Comparison of ENCODE assay signal across 1 cellular context in genomic region chr5:16777432-16777831, GRCh38.
TF ChIP-seq lines count a peak whose summit lies in the region.

No MANE protein-coding gene starts in this region.

TF ChIP-seq in WTC11, 78 proteins besides CTCF, POLR2A, EP300 and RAD21 (continued from another document):
- no peak for TF ChIP-seq PRDM15 (CRISPR knock-in tag; IDR thresholded peaks at IDR 0.05)
- no peak for TF ChIP-seq TP53 (CRISPR knock-in tag; IDR thresholded peaks at IDR 0.05)
- no peak for TF ChIP-seq IRF2 (CRISPR knock-in tag; IDR thresholded peaks at IDR 0.05; ENCODE audit: borderline replicate concordance, low read depth)
- no peak for TF ChIP-seq MXD4 (CRISPR knock-in tag; IDR thresholded peaks at IDR 0.05; ENCODE audit: borderline replicate concordance)
- no peak for TF ChIP-seq PREB (CRISPR knock-in tag; IDR thresholded peaks at IDR 0.05; ENCODE audit: borderline replicate concordance)
- TF ChIP-seq KAT7 (CRISPR knock-in tag; IDR thresholded peaks at IDR 0.05; ENCODE audit: borderline replicate concordance): no peak
- TF ChIP-seq CBFB (CRISPR knock-in tag; IDR thresholded peaks at IDR 0.05; ENCODE audit: low read depth): no peak
- no peak for TF ChIP-seq ZNF671 (CRISPR knock-in tag; IDR thresholded peaks at IDR 0.05)
TF ChIP-seq in WTC11: peak in this region for 0.
